In the genomic region with DNA sequence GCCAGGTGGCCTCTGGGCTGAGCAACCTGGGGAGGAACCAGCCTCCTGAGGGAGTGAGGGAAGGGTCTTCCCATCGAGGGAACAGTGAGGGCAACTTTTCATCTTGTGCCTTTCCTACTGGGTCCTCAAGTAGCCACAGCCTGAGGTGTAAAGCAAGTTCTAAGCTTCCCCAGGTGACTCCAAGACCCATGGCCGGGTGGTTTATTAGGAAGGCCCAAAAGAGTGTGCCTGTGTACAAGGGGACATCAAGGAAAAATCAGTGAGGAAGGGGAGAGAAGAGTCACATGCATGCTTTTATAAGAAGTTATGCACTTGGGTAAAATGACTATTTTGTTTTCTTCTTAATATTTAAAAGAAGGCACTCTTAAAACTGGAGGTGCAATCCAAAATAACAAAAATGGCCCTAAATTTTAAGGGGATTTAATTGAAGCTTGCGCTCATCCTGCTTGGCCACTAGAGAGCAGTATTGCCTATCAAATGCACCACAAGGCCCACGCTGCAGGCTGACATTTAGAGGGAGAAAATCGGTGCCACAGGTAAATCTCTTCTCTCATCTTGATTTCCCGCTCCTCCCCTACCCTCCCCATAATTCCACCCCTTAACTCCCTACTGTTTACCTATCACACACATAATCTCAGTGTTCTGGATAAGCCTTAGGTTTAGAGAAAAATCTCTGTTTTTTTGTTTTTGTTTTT, we compare ENCODE assay signal across 8 cellular contexts. TPM values are rescaled to one million over a fixed set of nuclear protein-coding genes. Genes with fewer than 3 reads are reported as not detected.
DNase-seq lines count a peak whose midpoint lies in the region; ATAC-seq and TF ChIP-seq lines count a peak whose summit lies in the region.

No MANE protein-coding gene starts in this region.

- H2AFZ ChIP-seq in GM23338 (peak overlapping the region; percentile 7; the same call in 1 of the 2 replicates), osteoblast (ENCODE audit: low read length) (no peak overlapping the region)

- peaks cover 5% of the 10 kb centered on the region; the same call in 2 of the 3 replicates for H3K4me1 Mint-ChIP-seq in GM23338
- no peaks in the 10 kb centered on the region for H3K4me1 Mint-ChIP-seq in activated CD4-positive, alpha-beta memory T cell treated with anti-CD3 and anti-CD28 coated beads, Interleukin-2, amount 10 ng/mL, durations not matched to agents 7 days and 5 days

- H3K36me3 ChIP-seq in GM23338 (ENCODE audit: insufficient read depth) (no peaks in the 10 kb centered on the region; the same call in 1 of the 2 replicates), osteoblast (ENCODE audit: insufficient read depth, low read length) (no peaks in the 10 kb centered on the region)

- H3K4me3 ChIP-seq in GM23338, result no peak overlapping the region
- H3K4me3 ChIP-seq in osteoblast (ENCODE audit: insufficient read depth, low read length), result no peak overlapping the region

- H3K4me2 ChIP-seq in GM23338, result no peak overlapping the region
- peak overlapping the region; percentile 55 for H3K4me2 ChIP-seq in osteoblast (ENCODE audit: insufficient read depth, low read length)

- peaks cover 27% of the 10 kb centered on the region for H3K36me3 Mint-ChIP-seq in GM23338 (ENCODE audit: low read depth)
- no peaks in the 10 kb centered on the region for H3K36me3 Mint-ChIP-seq in activated CD4-positive, alpha-beta memory T cell treated with anti-CD3 and anti-CD28 coated beads, Interleukin-2, amount 10 ng/mL, durations not matched to agents 7 days and 5 days (ENCODE audit: low read depth)

- H3K79me2 ChIP-seq in GM23338 (replicated peaks; ENCODE audit: insufficient read depth), result no peaks in the 10 kb centered on the region
- no peaks in the 10 kb centered on the region for H3K79me2 ChIP-seq in osteoblast (ENCODE audit: insufficient read depth, low read length)

- H3K9me3 Mint-ChIP-seq in GM23338, result peaks cover 26% of the 10 kb centered on the region
- H3K9me3 Mint-ChIP-seq in activated CD4-positive, alpha-beta memory T cell treated with anti-CD3 and anti-CD28 coated beads, Interleukin-2, amount 10 ng/mL, durations not matched to agents 7 days and 5 days, result no peaks in the 10 kb centered on the region

- no peaks in the 10 kb centered on the region for H3F3A ChIP-seq in GM23338 (replicated peaks; ENCODE audit: low read depth)

- H3K9me3 ChIP-seq in osteoblast (ENCODE audit: low read depth, low read length), result no peaks in the 10 kb centered on the region

- TF ChIP-seq CTCF in GM23338 (conservative IDR thresholded peaks at IDR 0.05; ENCODE audit: low read depth in 2 of 2) (peak; percentile 96 to 98), osteoblast (IDR thresholded peaks at IDR 0.05; ENCODE audit: extremely low read depth, low read depth, low read length) (peak; percentile 85)

- H3K4me3 Mint-ChIP-seq in GM23338, result no peak overlapping the region
- H3K4me3 Mint-ChIP-seq in activated CD4-positive, alpha-beta memory T cell treated with anti-CD3 and anti-CD28 coated beads, Interleukin-2, amount 10 ng/mL, durations not matched to agents 7 days and 5 days, result no peak overlapping the region

- CTCF ChIA-PET in activated CD4-positive, alpha-beta memory T cell treated with anti-CD3 and anti-CD28 coated beads, Interleukin-2, amount 10 ng/mL, durations not matched to agents 7 days and 5 days (lab: Charles Lee), result interaction anchor here (1.0 to 4.8 kb wide), 6 partner anchors 10 to 1629 kb away, joined by 3 to 55 read pairs (median 3); no protein-coding TSS in a partner anchor

- POLR2A ChIA-PET in activated CD4-positive, alpha-beta memory T cell treated with anti-CD3 and anti-CD28 coated beads, Interleukin-2, amount 10 ng/mL, durations not matched to agents 7 days and 5 days (lab: Charles Lee), result no interaction called here

- no peaks in the 10 kb centered on the region for H3K27me3 ChIP-seq in GM23338 (ENCODE audit: insufficient read depth)
- no peaks in the 10 kb centered on the region for H3K27me3 ChIP-seq in osteoblast (ENCODE audit: insufficient read depth, low read length)

- peaks cover 2% of the 10 kb centered on the region; the same call in 1 of the 2 replicates for H3K9me2 ChIP-seq in GM23338 (ENCODE audit: insufficient read depth)

- ATAC-seq in GM23338 (peak; percentile 82), GM18511 (IDR thresholded peaks at IDR 0.05; ENCODE audit: unreplicated experiment) (no peak)

- H3K27me3 Mint-ChIP-seq in GM23338 (ENCODE audit: insufficient read depth, low read depth, poor library complexity), result no peaks in the 10 kb centered on the region
- H3K27me3 Mint-ChIP-seq in activated CD4-positive, alpha-beta memory T cell treated with anti-CD3 and anti-CD28 coated beads, Interleukin-2, amount 10 ng/mL, durations not matched to agents 7 days and 5 days, result peaks cover 13% of the 10 kb centered on the region

- H3K27ac Mint-ChIP-seq in GM23338, result peak overlapping the region; percentile 27; the same call in 1 of the 2 replicates
- no peak overlapping the region for H3K27ac Mint-ChIP-seq in activated CD4-positive, alpha-beta memory T cell treated with anti-CD3 and anti-CD28 coated beads, Interleukin-2, amount 10 ng/mL, durations not matched to agents 7 days and 5 days

- H3K27ac ChIP-seq in GM23338 (ENCODE audit: low read depth) (no peak overlapping the region), osteoblast (ENCODE audit: low read depth, low read length) (no peak overlapping the region)

- H4K20me1 ChIP-seq in GM23338 (replicated peaks; ENCODE audit: insufficient read depth) (no peaks in the 10 kb centered on the region), osteoblast (ENCODE audit: insufficient read depth, low read length) (no peaks in the 10 kb centered on the region)

- H3K4me1 ChIP-seq in GM23338 (ENCODE audit: insufficient read depth) (no peaks in the 10 kb centered on the region), osteoblast (ENCODE audit: insufficient read depth, low read length) (no peaks in the 10 kb centered on the region)

- peak; percentile 0 for DNase-seq in DMS 273 treated with DMSO at 0.1 percent for 48 hours (lab: John Stamatoyannopoulos, UW)
- DNase-seq in GM23338 (ENCODE audit: low spot score), result peak; percentile 84
- DNase-seq in NCI-H446 (lab: John Stamatoyannopoulos, UW), result peak; percentile 4 to 63
- peak; percentile 39 for DNase-seq in activated CD4-positive, alpha-beta memory T cell treated with anti-CD3 and anti-CD28 coated beads, Interleukin-2, amount 10 ng/mL, durations not matched to agents 7 days and 5 days
- DNase-seq in foreskin melanocyte, result peak; percentile 11
- peak; percentile 95 for DNase-seq in osteoblast (ENCODE audit: insufficient read length, low spot score, missing footprints)
- no peak for DNase-seq in cortex of kidney (lab: John Stamatoyannopoulos, UW)

TF ChIP-seq in GM23338, 12 proteins besides CTCF, POLR2A, EP300 and RAD21 (continues in another document):
- TF ChIP-seq, protein P1, sequence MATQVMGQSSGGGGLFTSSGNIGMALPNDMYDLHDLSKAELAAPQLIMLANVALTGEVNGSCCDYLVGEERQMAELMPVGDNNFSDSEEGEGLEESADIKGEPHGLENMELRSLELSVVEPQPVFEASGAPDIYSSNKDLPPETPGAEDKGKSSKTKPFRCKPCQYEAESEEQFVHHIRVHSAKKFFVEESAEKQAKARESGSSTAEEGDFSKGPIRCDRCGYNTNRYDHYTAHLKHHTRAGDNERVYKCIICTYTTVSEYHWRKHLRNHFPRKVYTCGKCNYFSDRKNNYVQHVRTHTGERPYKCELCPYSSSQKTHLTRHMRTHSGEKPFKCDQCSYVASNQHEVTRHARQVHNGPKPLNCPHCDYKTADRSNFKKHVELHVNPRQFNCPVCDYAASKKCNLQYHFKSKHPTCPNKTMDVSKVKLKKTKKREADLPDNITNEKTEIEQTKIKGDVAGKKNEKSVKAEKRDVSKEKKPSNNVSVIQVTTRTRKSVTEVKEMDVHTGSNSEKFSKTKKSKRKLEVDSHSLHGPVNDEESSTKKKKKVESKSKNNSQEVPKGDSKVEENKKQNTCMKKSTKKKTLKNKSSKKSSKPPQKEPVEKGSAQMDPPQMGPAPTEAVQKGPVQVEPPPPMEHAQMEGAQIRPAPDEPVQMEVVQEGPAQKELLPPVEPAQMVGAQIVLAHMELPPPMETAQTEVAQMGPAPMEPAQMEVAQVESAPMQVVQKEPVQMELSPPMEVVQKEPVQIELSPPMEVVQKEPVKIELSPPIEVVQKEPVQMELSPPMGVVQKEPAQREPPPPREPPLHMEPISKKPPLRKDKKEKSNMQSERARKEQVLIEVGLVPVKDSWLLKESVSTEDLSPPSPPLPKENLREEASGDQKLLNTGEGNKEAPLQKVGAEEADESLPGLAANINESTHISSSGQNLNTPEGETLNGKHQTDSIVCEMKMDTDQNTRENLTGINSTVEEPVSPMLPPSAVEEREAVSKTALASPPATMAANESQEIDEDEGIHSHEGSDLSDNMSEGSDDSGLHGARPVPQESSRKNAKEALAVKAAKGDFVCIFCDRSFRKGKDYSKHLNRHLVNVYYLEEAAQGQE (IDR thresholded peaks at IDR 0.05; ENCODE audit: unreplicated experiment), result no peak
- TF ChIP-seq, protein P2, sequence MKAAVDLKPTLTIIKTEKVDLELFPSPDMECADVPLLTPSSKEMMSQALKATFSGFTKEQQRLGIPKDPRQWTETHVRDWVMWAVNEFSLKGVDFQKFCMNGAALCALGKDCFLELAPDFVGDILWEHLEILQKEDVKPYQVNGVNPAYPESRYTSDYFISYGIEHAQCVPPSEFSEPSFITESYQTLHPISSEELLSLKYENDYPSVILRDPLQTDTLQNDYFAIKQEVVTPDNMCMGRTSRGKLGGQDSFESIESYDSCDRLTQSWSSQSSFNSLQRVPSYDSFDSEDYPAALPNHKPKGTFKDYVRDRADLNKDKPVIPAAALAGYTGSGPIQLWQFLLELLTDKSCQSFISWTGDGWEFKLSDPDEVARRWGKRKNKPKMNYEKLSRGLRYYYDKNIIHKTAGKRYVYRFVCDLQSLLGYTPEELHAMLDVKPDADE (IDR thresholded peaks at IDR 0.05), result no peak
- TF ChIP-seq EZH2 (IDR thresholded peaks at IDR 0.05; ENCODE audit: low read depth, unreplicated experiment) (no peak), CREB1 (CRISPR knock-in tag; IDR thresholded peaks at IDR 0.05; ENCODE audit: low read depth) (no peak), ZNF114 (CRISPR knock-in tag; IDR thresholded peaks at IDR 0.05) (no peak), NANOG (IDR thresholded peaks at IDR 0.05; ENCODE audit: borderline replicate concordance) (no peak), POLR2AphosphoS5 (IDR thresholded peaks at IDR 0.05; ENCODE audit: low read depth) (no peak)

RNA-seq across cellular contexts. Expression of a gene that starts 6.7 kb away (rescaled TPM):
- 49.6 and 53.4 TPM in 2 replicates for total RNA-seq in GM23338 (2014; rRNA removed; shearing (Covaris generic))
- polyA plus RNA-seq in GM23338 (2016; fragmentation: Nextera tagmentation; extraction: Ambion mirVana), result 8.5 and 9.2 TPM in 2 replicates
- not detected for total RNA-seq in activated CD4-positive, alpha-beta memory T cell treated with anti-CD3 and anti-CD28 coated beads, Interleukin-2, amount 10 ng/mL, durations not matched to agents 7 days and 5 days
- total RNA-seq in osteoblast, result under 0.01 and 1.2 TPM in 2 replicates

Comparison
In these comparisons a context has a peak if more than half of its experiments do, and no peak if none do; other contexts are left out.
1. RNA of a gene that starts 6.7 kb away (total RNA-seq): 49.6 to 53.4 TPM in GM23338; not detected in activated CD4-positive, alpha-beta memory T cell treated with anti-CD3 and anti-CD28 coated beads, Interleukin-2, amount 10 ng/mL, durations not matched to agents 7 days and 5 days and under 0.01 to 1.2 TPM in osteoblast; every median in the first group is over 10 times any median in the second.